2 cellular contexts compared by ENCODE assay signal in the genomic region with DNA sequence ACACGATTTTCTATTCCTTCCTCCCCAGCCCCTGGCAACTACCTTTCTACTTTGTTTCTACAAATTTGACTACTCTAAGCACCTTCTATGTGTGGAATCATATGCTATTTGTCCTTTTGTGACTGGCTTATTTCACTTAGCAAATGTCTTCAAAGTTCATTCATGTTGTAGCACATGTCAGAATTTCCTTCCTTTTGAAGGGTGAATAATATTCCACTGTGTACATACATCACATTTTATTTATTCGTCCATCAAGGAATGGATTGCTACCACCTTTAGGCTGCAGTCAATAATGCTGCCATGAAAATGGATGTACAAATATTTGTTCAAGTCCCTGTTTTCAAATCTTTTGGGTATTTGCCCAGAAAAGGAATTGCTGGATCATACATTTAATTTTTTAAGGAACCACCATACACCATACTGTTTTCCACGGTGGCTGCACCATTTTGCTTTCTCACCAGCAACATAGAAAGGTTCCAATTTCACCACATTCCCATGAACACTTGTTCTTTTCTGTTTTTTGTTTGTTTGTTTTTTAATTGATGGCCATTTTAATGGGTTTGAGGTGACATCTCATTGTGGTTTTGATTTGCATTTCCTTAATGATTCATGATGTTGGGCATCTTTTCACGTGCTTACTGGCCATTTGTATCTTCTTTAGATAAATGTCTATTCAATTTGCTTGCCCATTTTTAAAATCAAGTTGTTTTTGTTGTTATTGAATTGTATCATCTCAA.
TF ChIP-seq lines count a peak whose summit lies in the region.

No MANE protein-coding gene starts in this region.

TF ChIP-seq in HEK293T, 16 proteins besides CTCF, POLR2A, EP300 and RAD21:
- no peak for TF ChIP-seq ARNT (IDR thresholded peaks at IDR 0.05)
- TF ChIP-seq, protein P1, sequence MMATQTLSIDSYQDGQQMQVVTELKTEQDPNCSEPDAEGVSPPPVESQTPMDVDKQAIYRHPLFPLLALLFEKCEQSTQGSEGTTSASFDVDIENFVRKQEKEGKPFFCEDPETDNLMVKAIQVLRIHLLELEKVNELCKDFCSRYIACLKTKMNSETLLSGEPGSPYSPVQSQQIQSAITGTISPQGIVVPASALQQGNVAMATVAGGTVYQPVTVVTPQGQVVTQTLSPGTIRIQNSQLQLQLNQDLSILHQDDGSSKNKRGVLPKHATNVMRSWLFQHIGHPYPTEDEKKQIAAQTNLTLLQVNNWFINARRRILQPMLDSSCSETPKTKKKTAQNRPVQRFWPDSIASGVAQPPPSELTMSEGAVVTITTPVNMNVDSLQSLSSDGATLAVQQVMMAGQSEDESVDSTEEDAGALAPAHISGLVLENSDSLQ (IDR thresholded peaks at IDR 0.05) = 0 out of 2 replicates have a peak, but pooled peaks have one; percentile 32

TF ChIP-seq in HepG2, 621 proteins besides CTCF, POLR2A, EP300 and RAD21:
- TF ChIP-seq HNF4A (CRISPR knock-in tag; IDR thresholded peaks at IDR 0.05) = 0 out of 2 replicates have a peak, but pooled peaks have one; percentile 15
- 0 out of 2 replicates have a peak, but pooled peaks have one; percentile 10 for TF ChIP-seq FOXA3 (CRISPR knock-in tag; IDR thresholded peaks at IDR 0.05)
- TF ChIP-seq RCOR2 (CRISPR knock-in tag; IDR thresholded peaks at IDR 0.05) = peak; percentile 63
- no peak for TF ChIP-seq ZNF468 (CRISPR knock-in tag; IDR thresholded peaks at IDR 0.05)
- TF ChIP-seq ZNF572 (CRISPR knock-in tag; IDR thresholded peaks at IDR 0.05) = no peak
- TF ChIP-seq BHLHE40 (IDR thresholded peaks at IDR 0.05; ENCODE audit: low read length) = no peak
- no peak for TF ChIP-seq NKX3-1 (CRISPR knock-in tag; IDR thresholded peaks at IDR 0.05)
- TF ChIP-seq GATAD2A (CRISPR knock-in tag; IDR thresholded peaks at IDR 0.05) = 0 out of 2 replicates have a peak, but pooled peaks have one; percentile 22
- TF ChIP-seq ZNF484 (CRISPR knock-in tag; IDR thresholded peaks at IDR 0.05; ENCODE audit: borderline replicate concordance, low read depth) = no peak
- TF ChIP-seq ZNF34 (CRISPR knock-in tag; IDR thresholded peaks at IDR 0.05; ENCODE audit: borderline replicate concordance) = no peak
- TF ChIP-seq MIXL1 (CRISPR knock-in tag; IDR thresholded peaks at IDR 0.05) = no peak
- 0 out of 2 replicates have a peak, but pooled peaks have one; percentile 9 for TF ChIP-seq ZKSCAN8 (CRISPR knock-in tag; IDR thresholded peaks at IDR 0.05; ENCODE audit: borderline replicate concordance)
- TF ChIP-seq ZFAT (CRISPR knock-in tag; conservative IDR thresholded peaks at IDR 0.05) = no peak
TF ChIP-seq in HepG2: peak in this region for 5.
